In the genomic region with DNA sequence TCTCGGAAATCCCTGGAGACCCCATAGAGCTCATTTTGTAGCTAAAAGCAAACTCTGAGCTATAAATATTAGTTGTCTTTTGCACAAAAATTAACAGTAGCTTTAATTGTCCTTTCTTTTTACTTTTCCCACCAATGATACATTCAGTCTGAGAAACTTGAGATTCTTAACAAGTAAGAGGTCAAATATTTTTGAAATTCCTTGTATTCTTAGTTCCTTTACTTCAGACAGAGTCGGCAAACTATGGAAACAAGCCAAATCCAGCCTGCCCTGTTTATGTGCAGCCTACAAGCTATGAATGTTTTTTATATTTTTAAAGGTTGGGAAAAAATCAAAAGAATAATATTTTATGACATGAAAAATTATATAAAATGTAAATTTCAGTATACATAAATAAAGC, we compare ENCODE assay signal across 23 cellular contexts.
A peak's percentile ranks its signal among the peaks of the same experiment; 100 is the strongest.
DNase-seq lines count a peak whose midpoint lies in the region; ATAC-seq and TF ChIP-seq lines count a peak whose summit lies in the region.
"Had no signal": no experiment of that assay in that cellular context is flagged by ENCODE, and none has a peak within 500 bp of the region (broad histone marks: within the 10 kb centered on the region; RNA-seq: fewer than 3 reads in every experiment).

No MANE protein-coding gene starts in this region.

- H3K36me3 ChIP-seq in hepatocyte (replicated peaks; ENCODE audit: insufficient read depth, low read depth), result no peaks in the 10 kb centered on the region
- H3K36me3 ChIP-seq in skeletal muscle satellite cell (ENCODE audit: insufficient read depth, low read length), result no peaks in the 10 kb centered on the region
- H3K36me3 ChIP-seq in spleen, result no peaks in the 10 kb centered on the region
- H3K36me3 ChIP-seq: esophagus squamous epithelium, thoracic aorta had no signal

- DNase-seq in HS-27A (ENCODE audit: low read depth), result peak; percentile 27
- peak; percentile 46 for DNase-seq in astrocyte of the spinal cord (ENCODE audit: low read depth, low spot score)
- DNase-seq in hepatocyte (ENCODE audit: low spot score), result peak; percentile 11
- no peak for DNase-seq in NCI-H2107 (lab: John Stamatoyannopoulos, UW)
- DNase-seq in spleen, result no peak
- no peak for DNase-seq in NCI-H446 (lab: John Stamatoyannopoulos, UW)
- DNase-seq: activated CD8-positive, alpha-beta memory T cell treated with anti-CD3 and anti-CD28 coated beads for 24 hours; activated naive CD4-positive, alpha-beta T cell; activated T-cell treated with anti-CD3 and anti-CD28 coated beads, Interleukin-2, amount 50 U/mL, for 24 hours; effector memory CD4-positive, alpha-beta T cell; esophagus squamous epithelium; midbrain; NCI-H2171 treated with DMSO at 0.1 percent for 48 hours; posterior cingulate gyrus; stimulated activated CD4-positive, alpha-beta T cell treated with anti-CD3 and anti-CD28 coated beads, Interleukin-2, amount 100 ng/mL, for 24 hours had no signal

- no peak overlapping the region for H3K4me3 ChIP-seq in astrocyte of the spinal cord (ENCODE audit: low read depth, low read length)
- no peak overlapping the region for H3K4me3 ChIP-seq in hepatocyte
- no peak overlapping the region for H3K4me3 ChIP-seq in skeletal muscle satellite cell (ENCODE audit: low read length)
- H3K4me3 ChIP-seq in spleen, result no peak overlapping the region
- H3K4me3 ChIP-seq: esophagus squamous epithelium, K562, thoracic aorta had no signal

- H3K9me2 ChIP-seq in hepatocyte (replicated peaks; ENCODE audit: insufficient read depth), result no peaks in the 10 kb centered on the region

- in situ Hi-C loops in astrocyte of the spinal cord (cut with HindIII; ENCODE audit: low sequenced_read_pairs), result no loop called here

- 54% methylated on average over 2 of the region's 2 CpGs for WGBS in hepatocyte (ENCODE audit: low lambda C conversion rate, missing lambda C conversion rate)
- WGBS in spleen, 5 donors, result 63 to 85% (median 73%) methylated on average over 2 of the region's 2 CpGs

- TF ChIP-seq CTCF in astrocyte of the spinal cord (IDR thresholded peaks at IDR 0.05; ENCODE audit: low read depth, low read length), result no peak
- TF ChIP-seq CTCF in hepatocyte (IDR thresholded peaks at IDR 0.05; ENCODE audit: poor library complexity), result no peak
- TF ChIP-seq CTCF in spleen (IDR thresholded peaks at IDR 0.05 in 8 of 11, conservative IDR thresholded peaks at IDR 0.05 in 3 of 11), result no peak

- H3K27ac ChIP-seq in hepatocyte, result no peak overlapping the region
- H3K27ac ChIP-seq in spleen, result no peak overlapping the region
- H3K27ac ChIP-seq: esophagus squamous epithelium, thoracic aorta had no signal

- intact Hi-C loops in spleen (cut with DNase I; ENCODE audit: low total_unique reads), result no loop called here

- no peak overlapping the region for H3K9ac ChIP-seq in skeletal muscle satellite cell (ENCODE audit: low read depth, low read length)

- TF ChIP-seq POLR2A in spleen (IDR thresholded peaks at IDR 0.05), result no peak

- no peaks in the 10 kb centered on the region for H4K20me1 ChIP-seq in hepatocyte (ENCODE audit: insufficient read depth, poor library complexity, severe bottlenecking)

- no peak overlapping the region for H2AFZ ChIP-seq in hepatocyte

- H3K9me3 ChIP-seq in hepatocyte (ENCODE audit: low read depth) (no peaks in the 10 kb centered on the region), skeletal muscle satellite cell (replicated peaks; ENCODE audit: low read length) (no peaks in the 10 kb centered on the region), spleen (peaks cover 0 to 15% (median 3%) of the 10 kb centered on the region in 8 donors)
- H3K9me3 ChIP-seq: esophagus squamous epithelium had no signal

- H3K4me1 ChIP-seq in hepatocyte (ENCODE audit: insufficient read depth) (no peaks in the 10 kb centered on the region), skeletal muscle satellite cell (ENCODE audit: control insufficient read depth, insufficient read depth, low read length) (no peaks in the 10 kb centered on the region), spleen (no peaks in the 10 kb centered on the region)
- H3K4me1 ChIP-seq: esophagus squamous epithelium had no signal

- no peaks in the 10 kb centered on the region for H3K79me2 ChIP-seq in hepatocyte

- no peak for ATAC-seq in GM21528 (IDR thresholded peaks at IDR 0.05; ENCODE audit: low FRiP score, unreplicated experiment)
- ATAC-seq: activated CD4-positive, CD25-positive, alpha-beta regulatory T cell treated with anti-CD3 and anti-CD28 coated beads, Interleukin-2, amount 50 U/mL, for 24 hours; K562; left lobe of liver; Right ventricle myocardium inferior; stimulated activated memory B cell treated with anti-CD40 and anti-IgM and Interleukin-4, amounts not matched to agents 10 μg/mL and 1 μg/mL and 100 μg/mL, for 72 hours had no signal

- H3K4me2 ChIP-seq in hepatocyte (peak overlapping the region; percentile 29), skeletal muscle satellite cell (ENCODE audit: low read length) (peak overlapping the region; percentile 48)

- H3K27me3 ChIP-seq in hepatocyte (no peaks in the 10 kb centered on the region), skeletal muscle satellite cell (ENCODE audit: control insufficient read depth, insufficient read depth, low read length) (no peaks in the 10 kb centered on the region), spleen (replicated peaks in 1 of 7) (no peaks in the 10 kb centered on the region)
- H3K27me3 ChIP-seq: esophagus squamous epithelium had no signal

Comparison
In these comparisons a context has a peak if more than half of its experiments do, and no peak if none do; other contexts are left out.
1. DNase-seq: peak in HS-27A (single experiment), astrocyte of the spinal cord (single experiment) and hepatocyte (single experiment); none in NCI-H2107 (single experiment), spleen (single experiment) and NCI-H446 (0 of 2).